Comparison of ENCODE assay signal across 1 cellular context in genomic region chr6:63589955-63590411, GRCh38.
TF ChIP-seq lines count a peak whose summit lies in the region.

No MANE protein-coding gene starts in this region.

TF ChIP-seq in HepG2, 621 proteins besides CTCF, POLR2A, EP300 and RAD21 (continued from another document and continues in another):
- TF ChIP-seq ZUFSP (CRISPR knock-in tag; IDR thresholded peaks at IDR 0.05; ENCODE audit: borderline replicate concordance) (no peak), ATF1 (CRISPR knock-in tag; IDR thresholded peaks at IDR 0.05) (peak; percentile 92), GZF1 (CRISPR knock-in tag; IDR thresholded peaks at IDR 0.05) (peak; percentile 37; the same call in 1 of the 2 replicates), YEATS2 (CRISPR knock-in tag; IDR thresholded peaks at IDR 0.05; ENCODE audit: borderline replicate concordance) (peak; percentile 61; the same call in 1 of the 2 replicates), ZBTB8A (CRISPR knock-in tag; IDR thresholded peaks at IDR 0.05; ENCODE audit: borderline replicate concordance, low read depth) (no peak), HDAC1 (CRISPR knock-in tag; IDR thresholded peaks at IDR 0.05) (peak; percentile 64; the same call in 1 of the 2 replicates), IRF2 (CRISPR knock-in tag; IDR thresholded peaks at IDR 0.05) (peak; percentile 82), SRY (CRISPR knock-in tag; IDR thresholded peaks at IDR 0.05) (no peak), NFIC (IDR thresholded peaks at IDR 0.05; ENCODE audit: low read length) (peak; percentile 54; the same call in 1 of the 2 replicates), FOXJ3 (CRISPR knock-in tag; IDR thresholded peaks at IDR 0.05; ENCODE audit: borderline replicate concordance) (peak; percentile 66; the same call in 1 of the 2 replicates), PHF5A (CRISPR knock-in tag; IDR thresholded peaks at IDR 0.05; ENCODE audit: low read depth, unreplicated experiment) (peak; percentile 56), SALL2 (CRISPR knock-in tag; IDR thresholded peaks at IDR 0.05) (no peak), RERE (CRISPR knock-in tag; IDR thresholded peaks at IDR 0.05; ENCODE audit: low read depth) (peak; percentile 34; the same call in 1 of the 2 replicates), DZIP1 (CRISPR knock-in tag; IDR thresholded peaks at IDR 0.05) (no peak), ZSCAN9 (CRISPR knock-in tag; IDR thresholded peaks at IDR 0.05; ENCODE audit: borderline replicate concordance) (peak; percentile 64; the same call in 1 of the 2 replicates), NFYB (CRISPR knock-in tag; IDR thresholded peaks at IDR 0.05) (peak; percentile 36; the same call in 1 of the 2 replicates), CSRNP2 (CRISPR knock-in tag; conservative IDR thresholded peaks at IDR 0.05; ENCODE audit: low read depth) (no peak), PRDM15 (CRISPR knock-in tag; IDR thresholded peaks at IDR 0.05) (no peak), BHLHE40 (IDR thresholded peaks at IDR 0.05; ENCODE audit: low read length) (no peak), ZNF720 (CRISPR knock-in tag; IDR thresholded peaks at IDR 0.05) (no peak), HIC2 (CRISPR knock-in tag; IDR thresholded peaks at IDR 0.05; ENCODE audit: low read depth) (no peak), ZNF101 (CRISPR knock-in tag; IDR thresholded peaks at IDR 0.05; ENCODE audit: borderline replicate concordance, low read depth) (no peak)
- TF ChIP-seq, protein P1, sequence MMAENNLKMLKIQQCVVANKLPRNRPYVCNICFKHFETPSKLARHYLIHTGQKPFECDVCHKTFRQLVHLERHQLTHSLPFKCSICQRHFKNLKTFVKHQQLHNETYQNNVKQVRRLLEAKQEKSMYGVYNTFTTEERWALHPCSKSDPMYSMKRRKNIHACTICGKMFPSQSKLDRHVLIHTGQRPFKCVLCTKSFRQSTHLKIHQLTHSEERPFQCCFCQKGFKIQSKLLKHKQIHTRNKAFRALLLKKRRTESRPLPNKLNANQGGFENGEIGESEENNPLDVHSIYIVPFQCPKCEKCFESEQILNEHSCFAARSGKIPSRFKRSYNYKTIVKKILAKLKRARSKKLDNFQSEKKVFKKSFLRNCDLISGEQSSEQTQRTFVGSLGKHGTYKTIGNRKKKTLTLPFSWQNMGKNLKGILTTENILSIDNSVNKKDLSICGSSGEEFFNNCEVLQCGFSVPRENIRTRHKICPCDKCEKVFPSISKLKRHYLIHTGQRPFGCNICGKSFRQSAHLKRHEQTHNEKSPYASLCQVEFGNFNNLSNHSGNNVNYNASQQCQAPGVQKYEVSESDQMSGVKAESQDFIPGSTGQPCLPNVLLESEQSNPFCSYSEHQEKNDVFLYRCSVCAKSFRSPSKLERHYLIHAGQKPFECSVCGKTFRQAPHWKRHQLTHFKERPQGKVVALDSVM (CRISPR knock-in tag; IDR thresholded peaks at IDR 0.05): no peak
- TF ChIP-seq, protein P2, sequence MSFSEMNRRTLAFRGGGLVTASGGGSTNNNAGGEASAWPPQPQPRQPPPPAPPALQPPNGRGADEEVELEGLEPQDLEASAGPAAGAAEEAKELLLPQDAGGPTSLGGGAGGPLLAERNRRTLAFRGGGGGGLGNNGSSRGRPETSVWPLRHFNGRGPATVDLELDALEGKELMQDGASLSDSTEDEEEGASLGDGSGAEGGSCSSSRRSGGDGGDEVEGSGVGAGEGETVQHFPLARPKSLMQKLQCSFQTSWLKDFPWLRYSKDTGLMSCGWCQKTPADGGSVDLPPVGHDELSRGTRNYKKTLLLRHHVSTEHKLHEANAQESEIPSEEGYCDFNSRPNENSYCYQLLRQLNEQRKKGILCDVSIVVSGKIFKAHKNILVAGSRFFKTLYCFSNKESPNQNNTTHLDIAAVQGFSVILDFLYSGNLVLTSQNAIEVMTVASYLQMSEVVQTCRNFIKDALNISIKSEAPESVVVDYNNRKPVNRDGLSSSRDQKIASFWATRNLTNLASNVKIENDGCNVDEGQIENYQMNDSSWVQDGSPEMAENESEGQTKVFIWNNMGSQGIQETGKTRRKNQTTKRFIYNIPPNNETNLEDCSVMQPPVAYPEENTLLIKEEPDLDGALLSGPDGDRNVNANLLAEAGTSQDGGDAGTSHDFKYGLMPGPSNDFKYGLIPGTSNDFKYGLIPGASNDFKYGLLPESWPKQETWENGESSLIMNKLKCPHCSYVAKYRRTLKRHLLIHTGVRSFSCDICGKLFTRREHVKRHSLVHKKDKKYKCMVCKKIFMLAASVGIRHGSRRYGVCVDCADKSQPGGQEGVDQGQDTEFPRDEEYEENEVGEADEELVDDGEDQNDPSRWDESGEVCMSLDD (CRISPR knock-in tag; IDR thresholded peaks at IDR 0.05; ENCODE audit: borderline replicate concordance): no peak
- TF ChIP-seq, protein P3, sequence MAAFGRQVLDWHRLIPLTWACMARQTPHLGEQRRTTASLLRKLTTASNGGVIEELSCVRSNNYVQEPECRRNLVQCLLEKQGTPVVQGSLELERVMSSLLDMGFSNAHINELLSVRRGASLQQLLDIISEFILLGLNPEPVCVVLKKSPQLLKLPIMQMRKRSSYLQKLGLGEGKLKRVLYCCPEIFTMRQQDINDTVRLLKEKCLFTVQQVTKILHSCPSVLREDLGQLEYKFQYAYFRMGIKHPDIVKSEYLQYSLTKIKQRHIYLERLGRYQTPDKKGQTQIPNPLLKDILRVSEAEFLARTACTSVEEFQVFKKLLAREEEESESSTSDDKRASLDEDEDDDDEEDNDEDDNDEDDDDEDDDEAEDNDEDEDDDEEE (CRISPR knock-in tag; IDR thresholded peaks at IDR 0.05): no peak
- TF ChIP-seq, protein P4, sequence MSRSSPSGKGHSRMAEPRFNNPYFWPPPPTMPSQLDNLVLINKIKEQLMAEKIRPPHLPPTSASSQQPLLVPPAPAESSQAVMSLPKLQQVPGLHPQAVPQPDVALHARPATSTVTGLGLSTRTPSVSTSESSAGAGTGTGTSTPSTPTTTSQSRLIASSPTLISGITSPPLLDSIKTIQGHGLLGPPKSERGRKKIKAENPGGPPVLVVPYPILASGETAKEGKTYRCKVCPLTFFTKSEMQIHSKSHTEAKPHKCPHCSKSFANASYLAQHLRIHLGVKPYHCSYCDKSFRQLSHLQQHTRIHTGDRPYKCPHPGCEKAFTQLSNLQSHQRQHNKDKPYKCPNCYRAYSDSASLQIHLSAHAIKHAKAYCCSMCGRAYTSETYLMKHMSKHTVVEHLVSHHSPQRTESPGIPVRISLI (CRISPR knock-in tag; IDR thresholded peaks at IDR 0.05; ENCODE audit: borderline replicate concordance): peak; percentile 3; the same call in 1 of the 2 replicates
